ENCODE assay signal across 13 cellular contexts in genomic region chr13:113460599-113460998, GRCh38. TPM values are rescaled to one million over a fixed set of nuclear protein-coding genes. Genes with fewer than 3 reads are reported as not detected.
DNase-seq lines count a peak whose midpoint lies in the region; ATAC-seq and TF ChIP-seq lines count a peak whose summit lies in the region.
"Had no signal": no experiment of that assay in that cellular context is flagged by ENCODE, and none has a peak within 500 bp of the region (broad histone marks: within the 10 kb centered on the region; RNA-seq: fewer than 3 reads in every experiment).

No MANE protein-coding gene starts in this region.

- H3K9me3 ChIP-seq in left ventricle myocardium inferior (replicated peaks): no peaks in the 10 kb centered on the region
- H3K9me3 ChIP-seq: BLaER1 treated with 17β-estradiol and CSF1 and Interleukin-3, amounts not matched to agents 10 nM and 100 nM had no signal

- H3K36me3 ChIP-seq in left ventricle myocardium inferior: peaks cover 66% of the 10 kb centered on the region

- H3K27ac Mint-ChIP-seq in osteocyte (ENCODE audit: unreplicated experiment): no peak overlapping the region
- no peak overlapping the region for H3K27ac Mint-ChIP-seq in stimulated activated effector memory CD8-positive, alpha-beta T cell treated with anti-CD3 and anti-CD28 coated beads, Interleukin-12 subunit alpha, Interleukin-12 subunit beta, amount 100 ng/mL, for 72 hours
- H3K27ac Mint-ChIP-seq: CD4-positive, CD25-positive, alpha-beta regulatory T cell had no signal

- TF ChIP-seq CTCF in left ventricle myocardium inferior (IDR thresholded peaks at IDR 0.05; ENCODE audit: borderline replicate concordance): no peak
- TF ChIP-seq CTCF in epithelial cell of esophagus (IDR thresholded peaks at IDR 0.05; ENCODE audit: insufficient read depth, low read depth, low read length, missing control alignments): no peak
- no peak for TF ChIP-seq CTCF in osteocyte (IDR thresholded peaks at IDR 0.05)
- no peak for TF ChIP-seq CTCF in coronary artery (IDR thresholded peaks at IDR 0.05)

- peaks cover 37% of the 10 kb centered on the region for H3K36me3 Mint-ChIP-seq in osteocyte (ENCODE audit: unreplicated experiment)
- H3K36me3 Mint-ChIP-seq in stimulated activated effector memory CD8-positive, alpha-beta T cell treated with anti-CD3 and anti-CD28 coated beads, Interleukin-12 subunit alpha, Interleukin-12 subunit beta, amount 100 ng/mL, for 72 hours: peaks cover 53% of the 10 kb centered on the region

- no peaks in the 10 kb centered on the region for H3K27me3 Mint-ChIP-seq in osteocyte (ENCODE audit: unreplicated experiment)
- H3K27me3 Mint-ChIP-seq: CD4-positive, CD25-positive, alpha-beta regulatory T cell had no signal

- peaks cover 49% of the 10 kb centered on the region for H3K4me1 ChIP-seq in left ventricle myocardium inferior
- H3K4me1 ChIP-seq: BLaER1 treated with 17β-estradiol and CSF1 and Interleukin-3, amounts not matched to agents 10 nM and 100 nM had no signal

- no peak for DNase-seq in left ventricle myocardium inferior
- no peak for DNase-seq in left ventricle myocardium superior
- peak; percentile 29 for DNase-seq in epithelial cell of esophagus (ENCODE audit: low read depth)
- DNase-seq in osteocyte (ENCODE audit: extremely low spot score, unreplicated experiment): peak; percentile 57
- no peak for DNase-seq in coronary artery (ENCODE audit: low spot score)
- DNase-seq in stimulated activated effector memory CD8-positive, alpha-beta T cell treated with anti-CD3 and anti-CD28 coated beads, Interleukin-12 subunit alpha, Interleukin-12 subunit beta, amount 100 ng/mL, for 72 hours (ENCODE audit: low spot score in 2 of 2): no peak
- no peak for DNase-seq in NCI-H1048 (lab: John Stamatoyannopoulos, UW)
- DNase-seq: ACHN; CD4-positive, CD25-positive, alpha-beta regulatory T cell; DMS53; GF-D8 had no signal

- no peaks in the 10 kb centered on the region for H3K27me3 ChIP-seq in left ventricle myocardium inferior (ENCODE audit: low read depth)
- H3K27me3 ChIP-seq: BLaER1 treated with 17β-estradiol and CSF1 and Interleukin-3, amounts not matched to agents 10 nM and 100 nM had no signal

- H3K4me1 Mint-ChIP-seq in osteocyte (ENCODE audit: unreplicated experiment): peaks cover 9% of the 10 kb centered on the region
- no peaks in the 10 kb centered on the region for H3K4me1 Mint-ChIP-seq in stimulated activated effector memory CD8-positive, alpha-beta T cell treated with anti-CD3 and anti-CD28 coated beads, Interleukin-12 subunit alpha, Interleukin-12 subunit beta, amount 100 ng/mL, for 72 hours

- H3K4me3 Mint-ChIP-seq in osteocyte (ENCODE audit: unreplicated experiment): no peak overlapping the region
- no peak overlapping the region for H3K4me3 Mint-ChIP-seq in stimulated activated effector memory CD8-positive, alpha-beta T cell treated with anti-CD3 and anti-CD28 coated beads, Interleukin-12 subunit alpha, Interleukin-12 subunit beta, amount 100 ng/mL, for 72 hours
- H3K4me3 Mint-ChIP-seq: CD4-positive, CD25-positive, alpha-beta regulatory T cell had no signal

- intact Hi-C loops in left ventricle myocardium inferior (cut with micrococcal nuclease) (no loop called here), left ventricle myocardium superior (cut with micrococcal nuclease) (no loop called here)

- no peak for ATAC-seq in left ventricle myocardium superior
- ATAC-seq in stimulated activated effector memory CD8-positive, alpha-beta T cell treated with anti-CD3 and anti-CD28 coated beads, Interleukin-12 subunit alpha, Interleukin-12 subunit beta, amount 100 ng/mL, for 72 hours: no peak
- ATAC-seq: HCT116 had no signal

- H3K4me3 ChIP-seq in left ventricle myocardium inferior (no peak overlapping the region), epithelial cell of esophagus (ENCODE audit: low read length) (no peak overlapping the region), coronary artery (no peak overlapping the region)
- H3K4me3 ChIP-seq: BLaER1 treated with 17β-estradiol and CSF1 and Interleukin-3, amounts not matched to agents 10 nM and 100 nM had no signal

- H3K27ac ChIP-seq in left ventricle myocardium inferior (replicated peaks) (peak overlapping the region; percentile 80), coronary artery (no peak overlapping the region)
- H3K27ac ChIP-seq: BLaER1 treated with 17β-estradiol and CSF1 and Interleukin-3, amounts not matched to agents 10 nM and 100 nM had no signal

- H3K9me3 Mint-ChIP-seq in osteocyte (ENCODE audit: unreplicated experiment): no peaks in the 10 kb centered on the region
- no peaks in the 10 kb centered on the region for H3K9me3 Mint-ChIP-seq in stimulated activated effector memory CD8-positive, alpha-beta T cell treated with anti-CD3 and anti-CD28 coated beads, Interleukin-12 subunit alpha, Interleukin-12 subunit beta, amount 100 ng/mL, for 72 hours
- H3K9me3 Mint-ChIP-seq: CD4-positive, CD25-positive, alpha-beta regulatory T cell had no signal

RNA-seq across cellular contexts. Expression of gene ADPRHL1, which starts 7.3 kb away (rescaled TPM):
- total RNA-seq in left ventricle myocardium inferior: 484 TPM
- total RNA-seq in left ventricle myocardium superior: 442 TPM
- 2.6 and 2.9 TPM in 2 replicates for total RNA-seq in osteocyte

RNA-seq across cellular contexts. Expression of gene DCUN1D2, which starts 29.9 kb away (rescaled TPM):
- total RNA-seq in left ventricle myocardium inferior (196 TPM), left ventricle myocardium superior (242 TPM), osteocyte (27.5 and 29.0 TPM in 2 replicates)

Comparison
In these comparisons a context has a peak if more than half of its experiments do, and no peak if none do; other contexts are left out.
1. DNase-seq: peak in epithelial cell of esophagus (single experiment) and osteocyte (single experiment); none in left ventricle myocardium inferior (single experiment), left ventricle myocardium superior (single experiment), coronary artery (single experiment), stimulated activated effector memory CD8-positive, alpha-beta T cell treated with anti-CD3 and anti-CD28 coated beads, Interleukin-12 subunit alpha, Interleukin-12 subunit beta, amount 100 ng/mL, for 72 hours (0 of 2) and NCI-H1048 (single experiment).
2. RNA of gene ADPRHL1, which starts 7.3 kb away (total RNA-seq): 484 TPM in left ventricle myocardium inferior (single experiment) and 442 TPM in left ventricle myocardium superior (single experiment); 2.6 to 2.9 TPM in osteocyte; every median in the first group is over 100 times any median in the second.